In genomic region chr2:97718051-97718882, GRCh38 we compare ENCODE assay signal across 9 cellular contexts. TPM values are rescaled to one million over a fixed set of nuclear protein-coding genes. Genes with fewer than 3 reads are reported as not detected.
DNase-seq lines count a peak whose midpoint lies in the region; ATAC-seq and TF ChIP-seq lines count a peak whose summit lies in the region.
"Had no signal": no experiment of that assay in that cellular context is flagged by ENCODE, and none has a peak within 500 bp of the region (broad histone marks: within the 10 kb centered on the region; RNA-seq: fewer than 3 reads in every experiment).

No MANE protein-coding gene starts in this region.

- H4K12ac ChIP-seq in trophoblast cell (ENCODE audit: low read depth, low read length): no peak overlapping the region

- no peak overlapping the region for H2BK12ac ChIP-seq in trophoblast cell (ENCODE audit: low read length)

- peak; percentile 76 for DNase-seq in activated naive CD8-positive, alpha-beta T cell treated with anti-CD3 and anti-CD28 coated beads for 36 hours
- peak; percentile 59 for DNase-seq in stimulated activated CD8-positive, alpha-beta memory T cell treated with anti-CD3 and anti-CD28 coated beads, Interleukin-12 subunit alpha, Interleukin-12 subunit beta, amount 100 ng/mL, for 4 hours (ENCODE audit: low read depth)
- DNase-seq in D341Med (ENCODE audit: low spot score) (no peak), trophoblast cell (no peak), NCI-H82 (lab: John Stamatoyannopoulos, UW) (no peak)

- H3K79me2 ChIP-seq in trophoblast cell (ENCODE audit: control insufficient read depth, insufficient read depth, low read length, poor library complexity): no peaks in the 10 kb centered on the region

- no peak overlapping the region for H3K14ac ChIP-seq in trophoblast cell (ENCODE audit: low read length)

- H3K27me3 Mint-ChIP-seq in activated naive CD8-positive, alpha-beta T cell treated with anti-CD3 and anti-CD28 coated beads for 36 hours: no peaks in the 10 kb centered on the region

- no peaks in the 10 kb centered on the region for H3K9me3 ChIP-seq in trophoblast cell (ENCODE audit: insufficient read depth, low read depth, low read length)

- peaks cover 69% of the 10 kb centered on the region for H3K4me1 Mint-ChIP-seq in activated naive CD8-positive, alpha-beta T cell treated with anti-CD3 and anti-CD28 coated beads for 36 hours

- no peak overlapping the region for H3K4me2 ChIP-seq in trophoblast cell (ENCODE audit: low read length)

- no peak overlapping the region for H2BK120ac ChIP-seq in trophoblast cell (ENCODE audit: insufficient read depth, low read length, poor library complexity)

- H3K18ac ChIP-seq in trophoblast cell (ENCODE audit: low read length): no peak overlapping the region

- TF ChIP-seq POLR2A in Raji (IDR thresholded peaks at IDR 0.05; ENCODE audit: insufficient read depth, low read depth, low read length): peak; percentile 52

- H3K36me3 ChIP-seq in trophoblast cell (ENCODE audit: control insufficient read depth in 1 of 2, insufficient read depth in 2 of 2, low read length in 2 of 2): no peaks in the 10 kb centered on the region

- no peak overlapping the region for H3K23ac ChIP-seq in trophoblast cell (ENCODE audit: low read length)

- H2AFZ ChIP-seq in trophoblast cell (ENCODE audit: insufficient read depth, low read length, poor library complexity): no peak overlapping the region

- H4K8ac ChIP-seq in trophoblast cell (ENCODE audit: low read depth, low read length): no peak overlapping the region

- H4K91ac ChIP-seq in trophoblast cell (ENCODE audit: low read depth, low read length): no peak overlapping the region

- H3K9ac ChIP-seq in trophoblast cell (ENCODE audit: low read length): no peak overlapping the region

- H3K79me1 ChIP-seq in trophoblast cell (ENCODE audit: low read length): peaks cover 11% of the 10 kb centered on the region

- no CpG with 5 or more reads among the region's 21 CpGs for WGBS in trophoblast cell (ENCODE audit: extremely low coverage, insufficient coverage, insufficient read length)

- H2AK5ac ChIP-seq in trophoblast cell (ENCODE audit: low read length): no peak overlapping the region

- no peak overlapping the region for H2BK5ac ChIP-seq in trophoblast cell (ENCODE audit: low read depth, low read length, poor library complexity)

- H3K36me3 Mint-ChIP-seq in activated naive CD8-positive, alpha-beta T cell treated with anti-CD3 and anti-CD28 coated beads for 36 hours: peaks cover 80% of the 10 kb centered on the region

- H3K4ac ChIP-seq in trophoblast cell (ENCODE audit: low read depth, low read length): no peak overlapping the region

- no peaks in the 10 kb centered on the region for H3K9me3 Mint-ChIP-seq in activated naive CD8-positive, alpha-beta T cell treated with anti-CD3 and anti-CD28 coated beads for 36 hours

- ATAC-seq in GM19372 (IDR thresholded peaks at IDR 0.05; ENCODE audit: low read depth, unreplicated experiment): peak; percentile 74
- ATAC-seq in GM21717 (IDR thresholded peaks at IDR 0.05; ENCODE audit: unreplicated experiment): no peak

- H3K27ac ChIP-seq in trophoblast cell (ENCODE audit: low read depth, low read length): no peak overlapping the region
- H3K27ac ChIP-seq: epithelial cell of prostate had no signal

- peak overlapping the region; percentile 89 for H3K4me3 Mint-ChIP-seq in activated naive CD8-positive, alpha-beta T cell treated with anti-CD3 and anti-CD28 coated beads for 36 hours

- no peaks in the 10 kb centered on the region for H3K27me3 ChIP-seq in trophoblast cell (ENCODE audit: insufficient read depth, low read length)

- peaks cover 18 to 26% of the 10 kb centered on the region in 2 experiments for H3K4me1 ChIP-seq in trophoblast cell (ENCODE audit: control insufficient read depth in 1 of 2, insufficient read depth in 2 of 2, low read length in 2 of 2)

- no peak overlapping the region for H3K4me3 ChIP-seq in trophoblast cell (ENCODE audit: low read depth, low read length)

- H3K27ac Mint-ChIP-seq in activated naive CD8-positive, alpha-beta T cell treated with anti-CD3 and anti-CD28 coated beads for 36 hours: peak overlapping the region; percentile 99

RNA-seq across cellular contexts. Expression of gene ZAP70, which starts 4.9 kb away (rescaled TPM):
- 100 to 1,000 TPM; 198 to 204 TPM for total RNA-seq in activated naive CD8-positive, alpha-beta T cell treated with anti-CD3 and anti-CD28 coated beads for 36 hours
- polyA plus RNA-seq in trophoblast cell (2013): 3.2 and 3.3 TPM in 2 replicates

RNA-seq across cellular contexts. Expression of gene C2orf92, which starts 48.8 kb away (rescaled TPM):
- total RNA-seq in activated naive CD8-positive, alpha-beta T cell treated with anti-CD3 and anti-CD28 coated beads for 36 hours: 1 to 10 TPM; 6.1 to 7.3 TPM
- 4.4 TPM in 2 replicates for polyA plus RNA-seq in trophoblast cell (2013)

RNA-seq across cellular contexts. Expression of gene ACTR1B, which starts 54.4 kb away (rescaled TPM):
- total RNA-seq in activated naive CD8-positive, alpha-beta T cell treated with anti-CD3 and anti-CD28 coated beads for 36 hours: 10 to 100 TPM; 85.4 to 89.6 TPM
- polyA plus RNA-seq in trophoblast cell (2013): 40.9 and 41.1 TPM in 2 replicates

Comparison
In these comparisons a context has a peak if more than half of its experiments do, and no peak if none do; other contexts are left out.
1. DNase-seq: peak in activated naive CD8-positive, alpha-beta T cell treated with anti-CD3 and anti-CD28 coated beads for 36 hours (single experiment) and stimulated activated CD8-positive, alpha-beta memory T cell treated with anti-CD3 and anti-CD28 coated beads, Interleukin-12 subunit alpha, Interleukin-12 subunit beta, amount 100 ng/mL, for 4 hours (single experiment); none in D341Med (single experiment), trophoblast cell (0 of 2) and NCI-H82 (single experiment).